8 cellular contexts compared by ENCODE assay signal in the genomic region with DNA sequence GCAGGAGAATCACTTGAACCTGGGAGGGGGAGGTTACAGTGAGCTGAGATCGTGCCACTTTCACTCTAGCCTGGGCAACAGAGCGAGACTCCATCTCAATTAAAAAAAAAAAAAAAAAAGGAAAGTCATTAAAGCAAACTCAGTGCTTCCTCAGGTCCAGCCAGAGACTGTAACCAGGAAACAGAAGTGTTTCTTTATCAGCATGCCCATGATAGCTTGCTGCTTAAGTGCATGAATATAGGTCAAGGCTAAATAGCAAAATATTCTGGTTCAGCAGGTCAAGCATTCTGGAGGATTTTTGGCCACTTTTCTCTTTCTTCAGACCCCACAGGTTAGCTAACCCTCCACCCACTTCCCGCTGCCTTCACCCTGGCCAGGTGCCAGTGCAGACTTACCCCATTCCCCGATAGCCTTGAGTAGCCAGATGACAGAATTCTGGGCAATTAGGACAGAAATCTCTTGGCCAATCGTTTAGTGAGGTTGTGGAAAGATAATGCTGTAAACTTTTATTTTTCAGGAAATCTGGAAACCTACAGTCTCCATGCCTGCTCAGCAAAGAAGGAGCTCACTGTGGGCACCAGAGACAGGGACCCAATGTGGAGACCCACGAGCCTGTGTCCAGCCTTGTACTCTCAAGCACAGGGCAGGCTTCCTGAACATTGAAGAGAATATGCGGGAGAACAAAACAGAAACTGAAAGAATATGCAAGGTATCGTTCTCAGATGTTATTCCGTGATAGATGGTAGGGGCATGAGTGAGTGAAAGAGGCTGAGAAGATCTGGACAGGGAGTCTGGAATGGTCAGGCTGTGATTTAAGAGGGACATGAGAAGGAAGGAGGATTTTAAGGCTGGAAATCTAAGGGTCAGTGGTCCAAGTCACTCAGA. TPM values are rescaled to one million over a fixed set of nuclear protein-coding genes. Genes with fewer than 3 reads are reported as not detected.
DNase-seq lines count a peak whose midpoint lies in the region; ATAC-seq and TF ChIP-seq lines count a peak whose summit lies in the region.

No MANE protein-coding gene starts in this region.

- no peaks in the 10 kb centered on the region for H3K9me3 Mint-ChIP-seq in T-helper 1 cell treated with Interleukin-12 subunit alpha and Interleukin-12 subunit beta and Interleukin-4 antibody, amounts not matched to agents 30 μg/mL and 1 μg/mL, for 36 hours
- no peaks in the 10 kb centered on the region for H3K9me3 Mint-ChIP-seq in naive B cell

- no peak overlapping the region for H3K27ac ChIP-seq in SJCRH30
- H3K27ac ChIP-seq in gastroesophageal sphincter, result no peak overlapping the region

- H3K9me3 ChIP-seq in SJCRH30 (replicated peaks) (0 out of 2 replicates have a peak, but pooled peaks cover 3% of the 10 kb centered on the region), gastroesophageal sphincter (no peaks in the 10 kb centered on the region)

- H3K27me3 Mint-ChIP-seq in T-helper 1 cell treated with Interleukin-12 subunit alpha and Interleukin-12 subunit beta and Interleukin-4 antibody, amounts not matched to agents 30 μg/mL and 1 μg/mL, for 36 hours (ENCODE audit: low read depth), result peaks cover 42% of the 10 kb centered on the region
- peaks cover 13 to 17% (median 16%) of the 10 kb centered on the region in 3 donors for H3K27me3 Mint-ChIP-seq in naive B cell

- H3K4me1 Mint-ChIP-seq in T-helper 1 cell treated with Interleukin-12 subunit alpha and Interleukin-12 subunit beta and Interleukin-4 antibody, amounts not matched to agents 30 μg/mL and 1 μg/mL, for 36 hours (ENCODE audit: low read depth), result peaks cover 9% of the 10 kb centered on the region
- peaks cover 14 to 33% (median 24%) of the 10 kb centered on the region in 3 donors for H3K4me1 Mint-ChIP-seq in naive B cell

- H3K36me3 Mint-ChIP-seq in T-helper 1 cell treated with Interleukin-12 subunit alpha and Interleukin-12 subunit beta and Interleukin-4 antibody, amounts not matched to agents 30 μg/mL and 1 μg/mL, for 36 hours (ENCODE audit: low read depth), result no peaks in the 10 kb centered on the region
- H3K36me3 Mint-ChIP-seq in naive B cell, result no peaks in the 10 kb centered on the region

- ATAC-seq in GM18508 (IDR thresholded peaks at IDR 0.05; ENCODE audit: insufficient read depth, unreplicated experiment) (peak; percentile 57), HG02763 (IDR thresholded peaks at IDR 0.05; ENCODE audit: unreplicated experiment) (peak; percentile 48), naive B cell (ENCODE audit: low read depth in 2 of 2) (peak; percentile 40), gastroesophageal sphincter (no peak)

- no peak for TF ChIP-seq EP300 in gastroesophageal sphincter (IDR thresholded peaks at IDR 0.05)

- no peak for TF ChIP-seq CTCF in gastroesophageal sphincter (IDR thresholded peaks at IDR 0.05)

- no peaks in the 10 kb centered on the region for H3K4me1 ChIP-seq in SJCRH30
- no peaks in the 10 kb centered on the region for H3K4me1 ChIP-seq in gastroesophageal sphincter

- H3K27me3 ChIP-seq in SJCRH30 (no peaks in the 10 kb centered on the region), gastroesophageal sphincter (peaks cover 31% of the 10 kb centered on the region)

- DNase-seq in naive B cell (no peak), cerebellar cortex (ENCODE audit: low spot score) (no peak), SJCRH30 (no peak), EL (no peak)

- H3K36me3 ChIP-seq in SJCRH30, result no peaks in the 10 kb centered on the region
- H3K36me3 ChIP-seq in gastroesophageal sphincter, result no peaks in the 10 kb centered on the region

- H3K27ac Mint-ChIP-seq in T-helper 1 cell treated with Interleukin-12 subunit alpha and Interleukin-12 subunit beta and Interleukin-4 antibody, amounts not matched to agents 30 μg/mL and 1 μg/mL, for 36 hours, result peak overlapping the region; percentile 2
- peak overlapping the region in 4 of 6 donors; percentile 1 to 96 (median 46) for H3K27ac Mint-ChIP-seq in naive B cell

- H3K4me3 ChIP-seq in SJCRH30 (no peak overlapping the region), gastroesophageal sphincter (no peak overlapping the region)

- WGBS in gastroesophageal sphincter (ENCODE audit: low coverage in 1 of 2), 2 donors, result 60 to 66% methylated on average over 7 to 8 of the region's 9 CpGs

- H3K4me3 Mint-ChIP-seq in T-helper 1 cell treated with Interleukin-12 subunit alpha and Interleukin-12 subunit beta and Interleukin-4 antibody, amounts not matched to agents 30 μg/mL and 1 μg/mL, for 36 hours, result peak overlapping the region; percentile 70
- H3K4me3 Mint-ChIP-seq in naive B cell, result peak overlapping the region; percentile 56 to 89 (median 76)

- TF ChIP-seq POLR2A in gastroesophageal sphincter (IDR thresholded peaks at IDR 0.05), result no peak

RNA-seq across cellular contexts. Expression of gene UGT3A2, which starts 4.2 kb away (rescaled TPM):
- polyA plus RNA-seq in naive B cell (ENCODE audit: low read depth in 6 of 6), result under 1 TPM in 1 of 6 donors, not detected in 5; 0.12 TPM
- total RNA-seq in SJCRH30 (2014; rRNA removed; shearing (Covaris generic)), result not detected in 2 replicates
- not detected for total RNA-seq in gastroesophageal sphincter
